ENCODE assay signal across 11 cellular contexts in the genomic region with DNA sequence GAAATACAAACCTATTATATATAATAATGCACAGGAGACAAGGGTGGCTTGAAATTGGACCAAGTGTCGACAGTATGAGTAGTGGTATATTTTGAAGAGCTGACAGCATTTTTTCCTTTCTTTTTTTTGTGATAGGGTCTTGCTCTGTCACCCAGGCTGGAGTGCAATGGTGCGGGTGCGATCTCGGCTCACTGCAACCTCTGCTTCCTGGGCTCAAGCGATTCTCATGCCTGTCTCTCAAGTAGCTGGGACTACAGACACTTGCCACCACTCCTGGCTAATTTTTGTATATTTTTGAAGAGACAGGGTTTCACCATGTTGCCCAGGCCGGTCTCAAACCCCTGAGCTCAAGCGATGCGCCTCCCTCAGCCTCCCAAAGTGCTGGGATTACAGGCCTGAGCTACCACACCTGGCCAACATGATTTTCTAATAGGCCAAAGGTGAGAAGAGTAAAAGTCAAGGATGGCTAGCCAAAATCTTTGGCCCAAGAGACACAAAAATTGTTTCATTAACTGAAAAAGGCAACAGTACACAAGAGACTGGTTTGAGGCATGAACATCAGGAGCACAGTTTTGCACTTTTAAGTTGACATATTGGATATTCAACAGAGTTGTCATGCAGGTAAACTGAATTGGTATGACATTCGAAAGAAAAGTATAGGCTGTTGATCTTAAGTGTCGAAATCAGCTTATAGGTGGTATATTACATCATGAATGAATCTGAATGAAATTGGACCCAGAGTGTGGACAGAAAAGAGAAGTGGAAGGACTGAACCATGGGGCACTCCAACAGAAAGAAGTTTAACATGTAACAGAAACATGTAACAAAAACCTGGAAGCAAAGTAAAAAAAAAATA. TPM values are rescaled to one million over a fixed set of nuclear protein-coding genes. Genes with fewer than 3 reads are reported as not detected.
DNase-seq lines count a peak whose midpoint lies in the region; ATAC-seq and TF ChIP-seq lines count a peak whose summit lies in the region.
"Had no signal": no experiment of that assay in that cellular context is flagged by ENCODE, and none has a peak within 500 bp of the region (broad histone marks: within the 10 kb centered on the region; RNA-seq: fewer than 3 reads in every experiment).

No MANE protein-coding gene starts in this region.

- no peak for DNase-seq in CD4-positive, CD25-positive, alpha-beta regulatory T cell
- DNase-seq in HL-60 (ENCODE audit: low read depth in 1 of 2, low spot score in 1 of 2) = peak in 1 of 2 experiments; percentile 18
- DNase-seq in activated naive CD8-positive, alpha-beta T cell treated with anti-CD3 and anti-CD28 coated beads for 36 hours = no peak
- DNase-seq in natural killer cell = no peak
- no peak for DNase-seq in coronary artery (ENCODE audit: low spot score)
- DNase-seq in NCI-H1930 (lab: John Stamatoyannopoulos, UW) = no peak
- DNase-seq: NCI-H187 treated with DMSO at 0.1 percent for 48 hours; RPMI8226; stimulated activated CD4-positive, alpha-beta T cell treated with anti-CD3 and anti-CD28 coated beads, Interleukin-15, amount 100 ng/mL, for 24 hours had no signal

- H3K36me3 ChIP-seq in CD4-positive, CD25-positive, alpha-beta regulatory T cell (ENCODE audit: control insufficient read depth, insufficient read depth, low read length) = peaks cover 76% of the 10 kb centered on the region

- no peaks in the 10 kb centered on the region for H3K9me3 ChIP-seq in CD4-positive, CD25-positive, alpha-beta regulatory T cell (ENCODE audit: control insufficient read depth in 2 of 2, low read length in 2 of 2)

- intact Hi-C loops in natural killer cell (cut with micrococcal nuclease) = loop anchor here (2.0 kb wide), 1 partner anchor 14 kb away; no protein-coding TSS in a partner anchor

- no peaks in the 10 kb centered on the region for H3K27me3 Mint-ChIP-seq in CD4-positive, CD25-positive, alpha-beta regulatory T cell
- no peaks in the 10 kb centered on the region for H3K27me3 Mint-ChIP-seq in activated naive CD8-positive, alpha-beta T cell treated with anti-CD3 and anti-CD28 coated beads for 36 hours
- H3K27me3 Mint-ChIP-seq in natural killer cell (ENCODE audit: low read depth in 2 of 2) = no peaks in the 10 kb centered on the region

- peaks cover 46 to 86% (median 65%) of the 10 kb centered on the region in 4 donors for H3K4me1 Mint-ChIP-seq in CD4-positive, CD25-positive, alpha-beta regulatory T cell
- H3K4me1 Mint-ChIP-seq in activated naive CD8-positive, alpha-beta T cell treated with anti-CD3 and anti-CD28 coated beads for 36 hours = peaks cover 67% of the 10 kb centered on the region
- H3K4me1 Mint-ChIP-seq in natural killer cell = peaks cover 65 to 77% of the 10 kb centered on the region in 2 donors

- H3K4me3 ChIP-seq in CD4-positive, CD25-positive, alpha-beta regulatory T cell (ENCODE audit: low read depth, low read length) = peak overlapping the region; percentile 78
- no peak overlapping the region for H3K4me3 ChIP-seq in HL-60 (replicated peaks; ENCODE audit: insufficient read depth, low read length)
- H3K4me3 ChIP-seq in coronary artery = no peak overlapping the region

- peak overlapping the region; percentile 62 for H3K27ac ChIP-seq in CD4-positive, CD25-positive, alpha-beta regulatory T cell (ENCODE audit: insufficient read depth, low read length, poor library complexity, severe bottlenecking)
- H3K27ac ChIP-seq in HL-60 (replicated peaks) (peak overlapping the region; percentile 25), coronary artery (no peak overlapping the region)

- no peaks in the 10 kb centered on the region for H3K9me3 Mint-ChIP-seq in CD4-positive, CD25-positive, alpha-beta regulatory T cell
- no peaks in the 10 kb centered on the region for H3K9me3 Mint-ChIP-seq in activated naive CD8-positive, alpha-beta T cell treated with anti-CD3 and anti-CD28 coated beads for 36 hours
- H3K9me3 Mint-ChIP-seq in natural killer cell = no peaks in the 10 kb centered on the region

- peak in 1 of 2 donors; percentile 22 for ATAC-seq in CD4-positive, CD25-positive, alpha-beta regulatory T cell (ENCODE audit: low read depth in 2 of 2)
- ATAC-seq in natural killer cell = peak; percentile 22 to 37 (median 28)
- no peak for ATAC-seq in GM21825 (IDR thresholded peaks at IDR 0.05; ENCODE audit: unreplicated experiment)

- no peak for TF ChIP-seq CTCF in HL-60 (IDR thresholded peaks at IDR 0.05; ENCODE audit: insufficient read depth, low read length)
- TF ChIP-seq CTCF in natural killer cell (IDR thresholded peaks at IDR 0.05) = no peak
- TF ChIP-seq CTCF in coronary artery (IDR thresholded peaks at IDR 0.05) = no peak

- H3K27ac Mint-ChIP-seq in CD4-positive, CD25-positive, alpha-beta regulatory T cell = peak overlapping the region in 2 of 3 donors; percentile 54 to 60
- peak overlapping the region; percentile 57 for H3K27ac Mint-ChIP-seq in activated naive CD8-positive, alpha-beta T cell treated with anti-CD3 and anti-CD28 coated beads for 36 hours
- peak overlapping the region; percentile 64 to 70 for H3K27ac Mint-ChIP-seq in natural killer cell

- H3K4me1 ChIP-seq in CD4-positive, CD25-positive, alpha-beta regulatory T cell (ENCODE audit: control insufficient read depth, insufficient read depth, low read length, poor library complexity, severe bottlenecking) = peaks cover 85% of the 10 kb centered on the region

- H3K4me3 Mint-ChIP-seq in CD4-positive, CD25-positive, alpha-beta regulatory T cell = peak overlapping the region; percentile 38 to 68 (median 57)
- peak overlapping the region; percentile 68 for H3K4me3 Mint-ChIP-seq in activated naive CD8-positive, alpha-beta T cell treated with anti-CD3 and anti-CD28 coated beads for 36 hours
- peak overlapping the region; percentile 70 for H3K4me3 Mint-ChIP-seq in natural killer cell

- H3K27me3 ChIP-seq in CD4-positive, CD25-positive, alpha-beta regulatory T cell (ENCODE audit: control insufficient read depth, insufficient read depth, low read length) = no peaks in the 10 kb centered on the region
- H3K27me3 ChIP-seq in HL-60 (ENCODE audit: insufficient read depth, poor library complexity, severe bottlenecking) = no peaks in the 10 kb centered on the region

- peaks cover 41% of the 10 kb centered on the region for H3K36me3 Mint-ChIP-seq in CD4-positive, CD25-positive, alpha-beta regulatory T cell
- H3K36me3 Mint-ChIP-seq in activated naive CD8-positive, alpha-beta T cell treated with anti-CD3 and anti-CD28 coated beads for 36 hours = peaks cover 74% of the 10 kb centered on the region
- peaks cover 16% of the 10 kb centered on the region for H3K36me3 Mint-ChIP-seq in natural killer cell

RNA-seq across cellular contexts. Expression of a gene that starts 12.5 kb away (rescaled TPM):
- 582 TPM for total RNA-seq in CD4-positive, CD25-positive, alpha-beta regulatory T cell
- polyA plus RNA-seq in CD4-positive, CD25-positive, alpha-beta regulatory T cell = 100 to 1,000 TPM; 752 to 840 (median 794) TPM
- total RNA-seq in activated naive CD8-positive, alpha-beta T cell treated with anti-CD3 and anti-CD28 coated beads for 36 hours = 1,000 to 10,000 TPM; 1,256 to 1,302 TPM
- 100 to 1,000 TPM; 501 to 547 (median 515) TPM for total RNA-seq in natural killer cell

RNA-seq across cellular contexts. Expression of a gene that starts 23.1 kb away (rescaled TPM):
- not detected for total RNA-seq in CD4-positive, CD25-positive, alpha-beta regulatory T cell
- polyA plus RNA-seq in CD4-positive, CD25-positive, alpha-beta regulatory T cell = under 1 TPM in 1 of 4 donors, not detected in 3; 0.10 TPM
- total RNA-seq in activated naive CD8-positive, alpha-beta T cell treated with anti-CD3 and anti-CD28 coated beads for 36 hours = under 1 TPM; 0.08 to 0.22 TPM
- under 1 TPM in 2 of 3 donors, not detected in 1; 0.68 to 0.85 TPM for total RNA-seq in natural killer cell
- total RNA-seq: activated CD8-positive, alpha-beta memory T cell treated with anti-CD3 and anti-CD28 coated beads for 36 hours had no signal

Comparison
In these comparisons a context has a peak if more than half of its experiments do, and no peak if none do; other contexts are left out.
1. H3K27ac ChIP-seq: peak in CD4-positive, CD25-positive, alpha-beta regulatory T cell (single experiment) and HL-60 (single experiment); none in coronary artery (0 of 2).
2. Peak in every context shown above with its lines, with median percentiles within 50 percentile points of each other: H3K27ac Mint-ChIP-seq and H3K4me3 Mint-ChIP-seq.